ENCODE assay signal across 11 cellular contexts in genomic region chr6:4319992-4320683, GRCh38.
A peak's percentile ranks its signal among the peaks of the same experiment; 100 is the strongest.
DNase-seq lines count a peak whose midpoint lies in the region; ATAC-seq, FAIRE-seq and TF ChIP-seq lines count a peak whose summit lies in the region.
"Had no signal": no experiment of that assay in that cellular context is flagged by ENCODE, and none has a peak within 500 bp of the region (broad histone marks: within the 10 kb centered on the region; RNA-seq: fewer than 3 reads in every experiment).

No MANE protein-coding gene starts in this region.

- intact Hi-C loops in heart left ventricle (cut with DNase I): loop anchor here in 7 of 10 donors (2.0 to 10.0 kb wide), 6 partner anchors 31 to 707 kb away; partner anchors contain the start of gene CDYL (in 2 of the 7)

- H3K36me3 Mint-ChIP-seq in HFFc6 (ENCODE audit: low read depth): no peaks in the 10 kb centered on the region; the same call in 1 of the 2 replicates

- H3K27ac ChIP-seq in heart left ventricle (peak overlapping the region in 11 of 12 donors; percentile 8 to 68 (median 56)), small intestine (ENCODE audit: low read depth in 1 of 2, low read length in 1 of 2) (peak overlapping the region; percentile 9 to 59)

- no peak for TF ChIP-seq POLR2A in heart left ventricle (IDR thresholded peaks at IDR 0.05)

- H3K4me1 ChIP-seq in heart left ventricle (peaks cover 0 to 63% (median 38%) of the 10 kb centered on the region in 12 donors), small intestine (ENCODE audit: control insufficient read depth in 2 of 2, insufficient read depth in 1 of 2, low read depth in 1 of 2, low read length in 1 of 2) (peaks cover 2 to 4% of the 10 kb centered on the region in 2 donors)

- no peaks in the 10 kb centered on the region for H3K36me3 ChIP-seq in heart left ventricle
- H3K36me3 ChIP-seq in small intestine (ENCODE audit: control insufficient read depth in 2 of 2, insufficient read depth in 2 of 2, low read length in 2 of 2): no peaks in the 10 kb centered on the region

- FAIRE-seq in small intestine (lab: Jason Lieb, UNC): no peak
- FAIRE-seq: urothelium cell line had no signal

- H3K9me3 ChIP-seq in heart left ventricle (no peaks in the 10 kb centered on the region), small intestine (ENCODE audit: control insufficient read depth, low read depth) (no peaks in the 10 kb centered on the region)

- H3K4me3 ChIP-seq in heart left ventricle (no peak overlapping the region), small intestine (ENCODE audit: low read depth in 1 of 2, low read length in 2 of 2) (no peak overlapping the region)

- WGBS in heart left ventricle, 4 donors: 31 to 47% (median 36%) methylated on average over 4 of the region's 4 CpGs
- 5 to 22% (median 16%) methylated on average over 4 of the region's 4 CpGs for WGBS in small intestine, 3 donors

- peak in 3 of 4 donors; percentile 21 to 65 (median 35) for ATAC-seq in heart left ventricle
- no peak for ATAC-seq in HG02884 (IDR thresholded peaks at IDR 0.05; ENCODE audit: unreplicated experiment)
- no peak for ATAC-seq in GM21526 (IDR thresholded peaks at IDR 0.05; ENCODE audit: low FRiP score, unreplicated experiment)
- ATAC-seq: T-helper 17 cell had no signal

- H3K27me3 Mint-ChIP-seq in HFFc6 (ENCODE audit: insufficient read depth): no peaks in the 10 kb centered on the region; the same call in 1 of the 2 replicates

- peaks cover 76% of the 10 kb centered on the region for H3K4me1 Mint-ChIP-seq in HFFc6 (ENCODE audit: low read depth)
- H3K4me1 Mint-ChIP-seq: T-helper 17 cell had no signal

- TF ChIP-seq CTCF in HFFc6 (IDR thresholded peaks at IDR 0.05) (no peak), heart left ventricle (IDR thresholded peaks at IDR 0.05) (no peak)

- H3K27me3 ChIP-seq in heart left ventricle: no peaks in the 10 kb centered on the region
- no peaks in the 10 kb centered on the region for H3K27me3 ChIP-seq in small intestine (ENCODE audit: control insufficient read depth in 2 of 2, insufficient read depth in 2 of 2, low read length in 2 of 2)

- H3K4me3 Mint-ChIP-seq in HFFc6: peak overlapping the region; percentile 61
- H3K4me3 Mint-ChIP-seq: T-helper 17 cell had no signal

- H3K27ac Mint-ChIP-seq in HFFc6: peak overlapping the region; percentile 91
- H3K27ac Mint-ChIP-seq: T-helper 17 cell had no signal

- DNase-seq in HFFc6 (peak; percentile 53), SKM-1 (lab: John Stamatoyannopoulos, UW; ENCODE audit: unreplicated experiment) (peak; percentile 12), heart left ventricle (peak in 1 of 5 donors; percentile 31), small intestine (peak; percentile 74), NCI-H510A (lab: John Stamatoyannopoulos, UW) (no peak), NCI-H1092 treated with DMSO at 0.1 percent for 48 hours (lab: John Stamatoyannopoulos, UW) (no peak)
- DNase-seq: activated naive CD4-positive, alpha-beta T cell treated with Interleukin-2 at 50 U/mL for 16 hours; T-helper 17 cell had no signal

- H3K9me3 Mint-ChIP-seq in HFFc6: no peaks in the 10 kb centered on the region

Comparison
In these comparisons a context has a peak if more than half of its experiments do, and no peak if none do; other contexts are left out.
1. DNase-seq: peak in HFFc6 (single experiment), SKM-1 (single experiment) and small intestine (single experiment); none in NCI-H510A (single experiment) and NCI-H1092 treated with DMSO at 0.1 percent for 48 hours (single experiment).
2. ATAC-seq: peak in heart left ventricle (3 of 4); none in HG02884 (single experiment) and GM21526 (single experiment).